ENCODE assay signal across 1 cellular context in genomic region chr11:66723693-66724092, GRCh38.
TF ChIP-seq lines count a peak whose summit lies in the region.

No MANE protein-coding gene starts in this region.

TF ChIP-seq in A549, 52 proteins besides CTCF, POLR2A, EP300 and RAD21:
- no peak for TF ChIP-seq BHLHE40 (IDR thresholded peaks at IDR 0.05; ENCODE audit: low read depth, low read length)
- TF ChIP-seq NR3C1 (IDR thresholded peaks at IDR 0.05) = no peak
- TF ChIP-seq TP53 (CRISPR knock-in tag; IDR thresholded peaks at IDR 0.05) = no peak
- no peak for TF ChIP-seq GATA3 (IDR thresholded peaks at IDR 0.05; ENCODE audit: borderline replicate concordance)
- TF ChIP-seq MAZ (IDR thresholded peaks at IDR 0.05; ENCODE audit: borderline replicate concordance, low read depth, low read length) = no peak
